In genomic region chr15:41828747-41829270, GRCh38 we compare ENCODE assay signal across 8 cellular contexts. TPM values are rescaled to one million over a fixed set of nuclear protein-coding genes. Genes with fewer than 3 reads are reported as not detected.
DNase-seq lines count a peak whose midpoint lies in the region; ATAC-seq and TF ChIP-seq lines count a peak whose summit lies in the region.

No MANE protein-coding gene starts in this region.

- in situ Hi-C loops in brain microvascular endothelial cell (cut with HindIII; ENCODE audit: low pct_ligation_motif_present, low sequenced_read_pairs), result no loop called here

- TF ChIP-seq CTCF in right atrium auricular region (IDR thresholded peaks at IDR 0.05) (no peak), brain microvascular endothelial cell (IDR thresholded peaks at IDR 0.05; ENCODE audit: low read depth, low read length, missing control alignments) (no peak)

- WGBS in mesodermal cell (ENCODE audit: insufficient coverage in 2 of 2), 2 experiments, result 47 to 64% methylated on average over 3 to 7 of the region's 7 CpGs

- ATAC-seq in left ventricle myocardium superior (no peak), GM21360 (IDR thresholded peaks at IDR 0.05; ENCODE audit: unreplicated experiment) (no peak), HG03097 (IDR thresholded peaks at IDR 0.05; ENCODE audit: low FRiP score, unreplicated experiment) (no peak)

- DNase-seq in right atrium auricular region (ENCODE audit: low spot score) (no peak), left ventricle myocardium superior (no peak), brain microvascular endothelial cell (no peak), COLO668 (lab: John Stamatoyannopoulos, UW; ENCODE audit: unreplicated experiment) (no peak), germinal center (ENCODE audit: low spot score) (no peak)

- H3K27me3 ChIP-seq in right atrium auricular region (no peaks in the 10 kb centered on the region), brain microvascular endothelial cell (replicated peaks) (no peaks in the 10 kb centered on the region)

- peaks cover 14% of the 10 kb centered on the region for H3K36me3 ChIP-seq in right atrium auricular region
- peaks cover 11% of the 10 kb centered on the region for H3K36me3 ChIP-seq in brain microvascular endothelial cell (replicated peaks)
- H3K36me3 ChIP-seq in mesodermal cell (ENCODE audit: control insufficient read depth, insufficient read depth, low read length), result peaks cover 25% of the 10 kb centered on the region

- H3K4me1 ChIP-seq in right atrium auricular region (peaks cover 0 to 27% of the 10 kb centered on the region in 2 donors), mesodermal cell (ENCODE audit: control insufficient read depth, insufficient read depth, low read length, poor library complexity, severe bottlenecking) (peaks cover 7% of the 10 kb centered on the region)

- H3K9me3 ChIP-seq in right atrium auricular region, result no peaks in the 10 kb centered on the region
- no peaks in the 10 kb centered on the region for H3K9me3 ChIP-seq in mesodermal cell (ENCODE audit: control insufficient read depth, low read length)

- peak overlapping the region; percentile 82 to 93 for H3K4me3 ChIP-seq in right atrium auricular region
- peak overlapping the region; percentile 82 for H3K4me3 ChIP-seq in brain microvascular endothelial cell (ENCODE audit: low read depth, low read length)
- peak overlapping the region; percentile 81 for H3K4me3 ChIP-seq in mesodermal cell (ENCODE audit: extremely low read depth, insufficient read depth, low read length, poor library complexity, severe bottlenecking)

- peak overlapping the region; percentile 88 to 93 for H3K27ac ChIP-seq in right atrium auricular region
- no peak overlapping the region for H3K27ac ChIP-seq in brain microvascular endothelial cell
- no peak overlapping the region for H3K27ac ChIP-seq in mesodermal cell (ENCODE audit: low read depth, low read length, severe bottlenecking)

- intact Hi-C loops in left ventricle myocardium superior (cut with micrococcal nuclease), result no loop called here

RNA-seq across cellular contexts. Expression of gene JMJD7, which starts 0.9 kb away (rescaled TPM):
- total RNA-seq in right atrium auricular region (10 to 100 TPM in 1 of 2 donors, 1 to 10 TPM in 1; 6.4 to 11.7 TPM), left ventricle myocardium superior (16.7 TPM)
- polyA plus RNA-seq in mesodermal cell (2013, experiment 1 of 2), result 8.5 TPM
- polyA plus RNA-seq in mesodermal cell (2013, experiment 2 of 2), result 7.0 TPM

RNA-seq across cellular contexts. Expression of gene PLA2G4B, which starts 9.8 kb away (rescaled TPM):
- total RNA-seq in right atrium auricular region (1 to 10 TPM; 1.3 to 1.4 TPM), left ventricle myocardium superior (5.7 TPM)
- polyA plus RNA-seq in mesodermal cell (2013, experiment 1 of 2), result 8.3 TPM
- polyA plus RNA-seq in mesodermal cell (2013, experiment 2 of 2), result 10.9 TPM

RNA-seq across cellular contexts. Expression of gene MAPKBP1, which starts 54.5 kb away (rescaled TPM):
- total RNA-seq in right atrium auricular region, result 10 to 100 TPM; 10.5 TPM
- 17.0 TPM for total RNA-seq in left ventricle myocardium superior
- polyA plus RNA-seq in mesodermal cell (2013, experiment 1 of 2), result 11.2 TPM
- polyA plus RNA-seq in mesodermal cell (2013, experiment 2 of 2), result 11.3 TPM

Comparison
In these comparisons a context has a peak if more than half of its experiments do, and no peak if none do; other contexts are left out.
1. H3K27ac ChIP-seq: peak in right atrium auricular region (2 of 2); none in brain microvascular endothelial cell (single experiment) and mesodermal cell (single experiment).
2. Peak in every context shown above with its lines, with median percentiles within 50 percentile points of each other: H3K4me3 ChIP-seq.